ENCODE assay signal across 1 cellular context in genomic region chr21:44285102-44285501, GRCh38.
A peak's percentile ranks its signal among the peaks of the same experiment; 100 is the strongest.
TF ChIP-seq lines count a peak whose summit lies in the region.

No MANE protein-coding gene starts in this region.

TF ChIP-seq in HepG2, 621 proteins besides CTCF, POLR2A, EP300 and RAD21:
- TF ChIP-seq ZNF768 (CRISPR knock-in tag; IDR thresholded peaks at IDR 0.05) (peak; percentile 86), ZNF414 (CRISPR knock-in tag; IDR thresholded peaks at IDR 0.05) (no peak), BCL3 (CRISPR knock-in tag; IDR thresholded peaks at IDR 0.05) (no peak), ZBTB4 (CRISPR knock-in tag; IDR thresholded peaks at IDR 0.05; ENCODE audit: borderline replicate concordance) (no peak), CREM (IDR thresholded peaks at IDR 0.05) (no peak), CREM (CRISPR knock-in tag; IDR thresholded peaks at IDR 0.05) (no peak)
